Comparison of ENCODE assay signal across 28 cellular contexts in genomic region chr3:59684766-59685165, GRCh38.
"Had no signal": no experiment of that assay in that cellular context is flagged by ENCODE, and none has a peak within 500 bp of the region (broad histone marks: within the 10 kb centered on the region; RNA-seq: fewer than 3 reads in every experiment).

No MANE protein-coding gene starts in this region.

- ATAC-seq: stimulated activated effector memory CD8-positive, alpha-beta T cell treated with anti-CD3 and anti-CD28 coated beads, Interleukin-12 subunit alpha, Interleukin-12 subunit beta, amount 100 ng/mL, for 72 hours; stimulated activated memory B cell treated with anti-CD40 and anti-IgM and Interleukin-4, amounts not matched to agents 10 μg/mL and 1 μg/mL and 100 μg/mL, for 72 hours; stimulated activated naive B cell treated with anti-CD40 and anti-IgM and Interleukin-4, amounts not matched to agents 10 μg/mL and 1 μg/mL and 100 μg/mL, for 72 hours; stimulated activated naive CD8-positive, alpha-beta T cell treated with anti-CD3 and anti-CD28 coated beads, Interleukin-15, amount 100 ng/mL, for 72 hours; stimulated activated naive CD8-positive, alpha-beta T cell treated with anti-CD3 and anti-CD28 coated beads, Interleukin-15, Interleukin-2, amounts not matched to agents 100 U/mL and 50 U/mL, for 24 hours; upper lobe of right lung had no signal

- FAIRE-seq: urothelium cell line had no signal

- H3K27me3 Mint-ChIP-seq: stimulated activated naive B cell treated with anti-CD40 and anti-IgM and Interleukin-4, amounts not matched to agents 10 μg/mL and 1 μg/mL and 100 μg/mL, for 72 hours; stimulated activated naive CD8-positive, alpha-beta T cell treated with anti-CD3 and anti-CD28 coated beads, Interleukin-15, amount 100 ng/mL, for 72 hours; stimulated activated naive CD8-positive, alpha-beta T cell treated with anti-CD3 and anti-CD28 coated beads, Interleukin-15, Interleukin-2, amounts not matched to agents 100 ng/mL and 50 ng/mL, for 24 hours had no signal

- H3K4me3 Mint-ChIP-seq: stimulated activated effector memory CD8-positive, alpha-beta T cell treated with anti-CD3 and anti-CD28 coated beads, Interleukin-12 subunit alpha, Interleukin-12 subunit beta, amount 100 ng/mL, for 72 hours; stimulated activated memory B cell treated with anti-CD40 and anti-IgM and Interleukin-4, amounts not matched to agents 10 μg/mL and 1 μg/mL and 100 μg/mL, for 72 hours; stimulated activated naive B cell treated with anti-CD40 and anti-IgM and Interleukin-4, amounts not matched to agents 10 μg/mL and 1 μg/mL and 100 μg/mL, for 72 hours; stimulated activated naive CD8-positive, alpha-beta T cell treated with anti-CD3 and anti-CD28 coated beads, Interleukin-15, amount 100 ng/mL, for 72 hours; stimulated activated naive CD8-positive, alpha-beta T cell treated with anti-CD3 and anti-CD28 coated beads, Interleukin-15, Interleukin-2, amounts not matched to agents 100 ng/mL and 50 ng/mL, for 24 hours; type B pancreatic cell had no signal

- H3K9me3 Mint-ChIP-seq: stimulated activated effector memory CD8-positive, alpha-beta T cell treated with anti-CD3 and anti-CD28 coated beads, Interleukin-12 subunit alpha, Interleukin-12 subunit beta, amount 100 ng/mL, for 72 hours; stimulated activated memory B cell treated with anti-CD40 and anti-IgM and Interleukin-4, amounts not matched to agents 10 μg/mL and 1 μg/mL and 100 μg/mL, for 72 hours; stimulated activated naive B cell treated with anti-CD40 and anti-IgM and Interleukin-4, amounts not matched to agents 10 μg/mL and 1 μg/mL and 100 μg/mL, for 72 hours; stimulated activated naive CD8-positive, alpha-beta T cell treated with anti-CD3 and anti-CD28 coated beads, Interleukin-15, Interleukin-2, amounts not matched to agents 100 ng/mL and 50 ng/mL, for 24 hours had no signal

- H3K4me1 Mint-ChIP-seq: stimulated activated effector memory CD8-positive, alpha-beta T cell treated with anti-CD3 and anti-CD28 coated beads, Interleukin-12 subunit alpha, Interleukin-12 subunit beta, amount 100 ng/mL, for 72 hours; stimulated activated memory B cell treated with anti-CD40 and anti-IgM and Interleukin-4, amounts not matched to agents 10 μg/mL and 1 μg/mL and 100 μg/mL, for 72 hours; stimulated activated naive B cell treated with anti-CD40 and anti-IgM and Interleukin-4, amounts not matched to agents 10 μg/mL and 1 μg/mL and 100 μg/mL, for 72 hours; stimulated activated naive CD8-positive, alpha-beta T cell treated with anti-CD3 and anti-CD28 coated beads, Interleukin-15, amount 100 ng/mL, for 72 hours had no signal

- H3K27ac Mint-ChIP-seq: stimulated activated effector memory CD8-positive, alpha-beta T cell treated with anti-CD3 and anti-CD28 coated beads, Interleukin-12 subunit alpha, Interleukin-12 subunit beta, amount 100 ng/mL, for 72 hours; stimulated activated memory B cell treated with anti-CD40 and anti-IgM and Interleukin-4, amounts not matched to agents 10 μg/mL and 1 μg/mL and 100 μg/mL, for 72 hours; stimulated activated naive B cell treated with anti-CD40 and anti-IgM and Interleukin-4, amounts not matched to agents 10 μg/mL and 1 μg/mL and 100 μg/mL, for 72 hours; stimulated activated naive CD8-positive, alpha-beta T cell treated with anti-CD3 and anti-CD28 coated beads, Interleukin-15, amount 100 ng/mL, for 72 hours; stimulated activated naive CD8-positive, alpha-beta T cell treated with anti-CD3 and anti-CD28 coated beads, Interleukin-15, Interleukin-2, amounts not matched to agents 100 ng/mL and 50 ng/mL, for 24 hours; type B pancreatic cell had no signal

- H3K36me3 Mint-ChIP-seq: stimulated activated effector memory CD8-positive, alpha-beta T cell treated with anti-CD3 and anti-CD28 coated beads, Interleukin-12 subunit alpha, Interleukin-12 subunit beta, amount 100 ng/mL, for 72 hours; stimulated activated memory B cell treated with anti-CD40 and anti-IgM and Interleukin-4, amounts not matched to agents 10 μg/mL and 1 μg/mL and 100 μg/mL, for 72 hours; stimulated activated naive B cell treated with anti-CD40 and anti-IgM and Interleukin-4, amounts not matched to agents 10 μg/mL and 1 μg/mL and 100 μg/mL, for 72 hours; type B pancreatic cell had no signal

- H3K4me3 ChIP-seq: stomach, suprapubic skin, testis, thoracic aorta, thyroid gland, tibial artery, tibial nerve, transverse colon, upper lobe of left lung, upper lobe of right lung, uterus, vagina had no signal

- DNase-seq: stimulated activated CD4-positive, alpha-beta T cell treated with anti-CD3 and anti-CD28 coated beads, Interleukin-2, amount 100 ng/mL, for 48 hours; stimulated activated CD4-positive, alpha-beta T cell treated with anti-CD3 and anti-CD28 coated beads, Interleukin-4, amount 100 ng/mL, for 1 hour; stimulated activated CD4-positive, alpha-beta T cell treated with anti-CD3 and anti-CD28 coated beads, Interleukin-4, amount 100 ng/mL, for 24 hours; stimulated activated CD4-positive, alpha-beta T cell treated with anti-CD3 and anti-CD28 coated beads, Interleukin-4, amount 100 ng/mL, for 4 hours; stimulated activated CD8-positive, alpha-beta memory T cell treated with anti-CD3 and anti-CD28 coated beads, Interleukin-4, amount 100 ng/mL, for 48 hours; stimulated activated naive B cell treated with anti-CD40 and anti-IgM and Interleukin-4, amounts not matched to agents 10 μg/mL and 1 μg/mL and 100 μg/mL, for 72 hours; stimulated activated naive CD4-positive, alpha-beta T cell; stimulated activated naive CD4-positive, alpha-beta T cell treated with Interleukin-2 at 50 U/mL for 16 hours; stimulated activated naive CD8-positive, alpha-beta T cell treated with anti-CD3 and anti-CD28 coated beads, Interleukin-15, amount 100 ng/mL, for 72 hours; stimulated activated naive CD8-positive, alpha-beta T cell treated with anti-CD3 and anti-CD28 coated beads, Interleukin-15, Interleukin-2, amounts not matched to agents 100 U/mL and 50 U/mL, for 24 hours; substantia nigra; testis; thyroid gland; tibial artery; transverse colon; upper lobe of left lung; upper lobe of right lung; uterus had no signal
